In genomic region chr7:12244129-12244528, GRCh38 we compare ENCODE assay signal across 8 cellular contexts. TPM values are rescaled to one million over a fixed set of nuclear protein-coding genes. Genes with fewer than 3 reads are reported as not detected.
DNase-seq lines count a peak whose midpoint lies in the region; ATAC-seq, FAIRE-seq and TF ChIP-seq lines count a peak whose summit lies in the region.

No MANE protein-coding gene starts in this region.

- no peaks in the 10 kb centered on the region for H3K4me1 ChIP-seq in MM.1S (ENCODE audit: low read length)

- H3K4me3 ChIP-seq in MM.1S (ENCODE audit: low read length) (no peak overlapping the region), bronchial epithelial cell (ENCODE audit: low read depth, low read length) (no peak overlapping the region)

- no peak overlapping the region for H3K27ac Mint-ChIP-seq in osteocyte (ENCODE audit: unreplicated experiment)
- H3K27ac Mint-ChIP-seq in activated naive CD4-positive, alpha-beta T cell treated with anti-CD3 and anti-CD28 coated beads for 36 hours: no peak overlapping the region

- no peak overlapping the region for H3K27ac ChIP-seq in MM.1S (ENCODE audit: low read length)

- H3F3A ChIP-seq in MM.1S (ENCODE audit: insufficient read depth, low read length): no peaks in the 10 kb centered on the region

- ATAC-seq in HG03139 (IDR thresholded peaks at IDR 0.05; ENCODE audit: unreplicated experiment): no peak

- TF ChIP-seq CTCF in GM12873 (IDR thresholded peaks at IDR 0.05; ENCODE audit: insufficient read depth, low read depth, low read length, missing control alignments) (peak; percentile 33), MM.1S (IDR thresholded peaks at IDR 0.05; ENCODE audit: low read length) (peak; percentile 32), bronchial epithelial cell (IDR thresholded peaks at IDR 0.05; ENCODE audit: insufficient read depth, low read length, severe bottlenecking) (peak; percentile 52), osteocyte (IDR thresholded peaks at IDR 0.05) (peak; percentile 41)

- H3K27me3 Mint-ChIP-seq in osteocyte (ENCODE audit: unreplicated experiment): peaks cover under 1% of the 10 kb centered on the region
- no peaks in the 10 kb centered on the region for H3K27me3 Mint-ChIP-seq in activated naive CD4-positive, alpha-beta T cell treated with anti-CD3 and anti-CD28 coated beads for 36 hours (ENCODE audit: low read depth)

- H3K27me3 ChIP-seq in MM.1S (replicated peaks; ENCODE audit: insufficient read depth, low read length) (no peaks in the 10 kb centered on the region), bronchial epithelial cell (ENCODE audit: control insufficient read depth, insufficient read depth, low read length) (no peaks in the 10 kb centered on the region)

- no peak overlapping the region for H3K4me3 Mint-ChIP-seq in osteocyte (ENCODE audit: unreplicated experiment)
- H3K4me3 Mint-ChIP-seq in activated naive CD4-positive, alpha-beta T cell treated with anti-CD3 and anti-CD28 coated beads for 36 hours: no peak overlapping the region

- no peak for FAIRE-seq in bronchial epithelial cell (lab: Jason Lieb, UNC)

- no peaks in the 10 kb centered on the region for H3K79me2 ChIP-seq in MM.1S (ENCODE audit: low read length)

- CTCF ChIA-PET in activated naive CD4-positive, alpha-beta T cell treated with anti-CD3 and anti-CD28 coated beads for 36 hours (lab: Charles Lee): no interaction called here

- no peaks in the 10 kb centered on the region for H3K4me1 Mint-ChIP-seq in osteocyte (ENCODE audit: unreplicated experiment)
- peaks cover 12% of the 10 kb centered on the region for H3K4me1 Mint-ChIP-seq in activated naive CD4-positive, alpha-beta T cell treated with anti-CD3 and anti-CD28 coated beads for 36 hours (ENCODE audit: low read depth)

- H3K36me3 Mint-ChIP-seq in osteocyte (ENCODE audit: unreplicated experiment): peaks cover 3% of the 10 kb centered on the region
- peaks cover 11% of the 10 kb centered on the region for H3K36me3 Mint-ChIP-seq in activated naive CD4-positive, alpha-beta T cell treated with anti-CD3 and anti-CD28 coated beads for 36 hours (ENCODE audit: low read depth)

- H3K4me2 ChIP-seq in MM.1S (ENCODE audit: low read depth, low read length): no peak overlapping the region

- DNase-seq in MM.1S (no peak), bronchial epithelial cell (ENCODE audit: low read depth) (peak; percentile 13), osteocyte (ENCODE audit: extremely low spot score, unreplicated experiment) (no peak), kidney glomerular epithelial cell (lab: John Stamatoyannopoulos, UW) (no peak), NCI-H187 treated with DMSO at 0.1 percent for 48 hours (lab: John Stamatoyannopoulos, UW) (no peak)
- no peak for DNase-seq in activated naive CD4-positive, alpha-beta T cell treated with anti-CD3 and anti-CD28 coated beads for 36 hours

- H3K9me3 ChIP-seq in MM.1S (replicated peaks; ENCODE audit: insufficient read depth, low read length): no peaks in the 10 kb centered on the region

- H4K20me1 ChIP-seq in MM.1S (ENCODE audit: insufficient read depth, low read length): no peaks in the 10 kb centered on the region

- no peaks in the 10 kb centered on the region for H3K9me2 ChIP-seq in MM.1S (replicated peaks; ENCODE audit: insufficient read depth, low read length)

- H3K9me3 Mint-ChIP-seq in osteocyte (ENCODE audit: unreplicated experiment): peaks cover 2% of the 10 kb centered on the region
- H3K9me3 Mint-ChIP-seq in activated naive CD4-positive, alpha-beta T cell treated with anti-CD3 and anti-CD28 coated beads for 36 hours: no peaks in the 10 kb centered on the region

- no peak overlapping the region for H2AFZ ChIP-seq in MM.1S (ENCODE audit: low read length)

- no peak overlapping the region for H3K9ac ChIP-seq in MM.1S (ENCODE audit: low read length)

- no peaks in the 10 kb centered on the region for H3K36me3 ChIP-seq in MM.1S (replicated peaks; ENCODE audit: insufficient read depth, low read length)
- H3K36me3 ChIP-seq in bronchial epithelial cell (ENCODE audit: control insufficient read depth, insufficient read depth, low read length): no peaks in the 10 kb centered on the region

- intact Hi-C loops in activated naive CD4-positive, alpha-beta T cell treated with anti-CD3 and anti-CD28 coated beads for 36 hours (cut with micrococcal nuclease): no loop called here

RNA-seq across cellular contexts. Expression of gene TMEM106B, which starts 33.0 kb away (rescaled TPM):
- 39.5 and 48.3 TPM in 2 replicates for total RNA-seq in bronchial epithelial cell
- 61.7 and 64.0 TPM in 2 replicates for total RNA-seq in osteocyte
- 10 to 100 TPM; 25.3 to 28.3 TPM for total RNA-seq in activated naive CD4-positive, alpha-beta T cell treated with anti-CD3 and anti-CD28 coated beads for 36 hours
